In the genomic region with DNA sequence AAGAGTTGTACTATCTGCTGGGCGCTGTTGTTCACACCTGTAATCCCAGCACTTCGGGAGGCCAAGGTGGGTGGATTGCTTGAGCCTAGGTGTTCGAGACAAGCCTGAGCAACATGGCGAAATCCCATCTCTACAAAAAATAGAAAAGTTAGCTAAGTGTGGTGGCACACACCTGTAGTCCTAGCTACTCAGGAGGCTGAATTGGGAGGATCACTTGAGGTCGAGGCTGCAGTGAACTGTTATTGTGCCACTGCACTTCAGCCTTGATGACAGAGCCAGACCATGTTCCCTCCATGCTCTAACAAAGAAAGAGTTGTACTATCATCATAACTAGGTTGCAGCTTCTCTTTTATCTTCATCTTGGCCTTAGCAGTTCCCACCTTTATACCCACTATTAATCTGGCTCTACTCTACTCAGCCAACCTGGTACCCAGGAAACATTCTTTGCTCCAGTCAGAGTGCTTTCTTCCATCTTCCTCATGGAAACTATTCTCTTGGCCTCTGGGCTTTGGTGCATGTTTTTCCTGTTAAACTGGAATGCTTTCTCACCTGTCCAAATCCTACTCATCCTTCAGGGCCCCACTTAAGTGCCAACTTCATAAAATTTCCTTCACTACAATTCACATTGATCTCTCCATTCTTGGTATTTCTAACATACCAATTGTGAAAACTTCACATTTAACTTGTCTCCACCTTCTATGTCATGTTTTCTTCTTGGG, we compare ENCODE assay signal across 41 cellular contexts. TPM values are rescaled to one million over a fixed set of nuclear protein-coding genes. Genes with fewer than 3 reads are reported as not detected.
"Had no signal": no experiment of that assay in that cellular context is flagged by ENCODE, and none has a peak within 500 bp of the region (broad histone marks: within the 10 kb centered on the region; RNA-seq: fewer than 3 reads in every experiment).

No MANE protein-coding gene starts in this region.

- H3K4me3 Mint-ChIP-seq: activated B cell treated with CpG ODN at 0.5 μM for 24 hours; activated CD8-positive, alpha-beta memory T cell treated with anti-CD3 and anti-CD28 coated beads, Interleukin-2, amount 10 ng/mL, durations not matched to agents 7 days and 5 days; activated CD8-positive, alpha-beta T cell treated with anti-CD3 and anti-CD28 coated beads, Interleukin-2, amount 10 ng/mL, durations not matched to agents 7 days and 5 days; activated naive CD4-positive, alpha-beta T cell treated with anti-CD3 and anti-CD28 coated beads, Interleukin-2, amount 10 ng/mL, durations not matched to agents 7 days and 5 days; activated naive CD8-positive, alpha-beta T cell treated with anti-CD3 and anti-CD28 coated beads, Interleukin-2, amount 10 ng/mL, durations not matched to agents 7 days and 5 days; activated T-cell treated with anti-CD3 and anti-CD28 coated beads, Interleukin-2, amount 50 U/mL, for 24 hours; activated T-cell treated with anti-CD3 and anti-CD28 coated beads, Interleukin-2, amount 50 U/mL, for 72 hours; central memory CD8-positive, alpha-beta T cell; dendritic cell treated with granulocyte-macrophage colony-stimulating factor and Interleukin-4, amounts not matched to agents 40 ng/mL and 50 ng/mL, for 4 days; effector memory CD8-positive, alpha-beta T cell; T-helper 17 cell; T-helper 2 cell treated with Interferon-gamma antibody and Interleukin-4, amounts not matched to agents 5 μg/mL and 100 μg/mL, for 36 hours had no signal

- DNase-seq: activated B cell treated with CpG ODN at 0.5 μM for 24 hours; activated CD4-positive, alpha-beta T cell treated with anti-CD3 and anti-CD28 coated beads for 48 hours; activated CD4-positive, alpha-beta T cell treated with anti-CD3 and anti-CD28 coated beads, Interleukin-2, amount 50 U/mL, for 1 hour; activated CD4-positive, alpha-beta T cell treated with anti-CD3 and anti-CD28 coated beads, Interleukin-2, amount 50 U/mL, for 48 hours; activated CD8-positive, alpha-beta memory T cell treated with anti-CD3 and anti-CD28 coated beads, Interleukin-2, amount 10 ng/mL, durations not matched to agents 7 days and 5 days; activated CD8-positive, alpha-beta memory T cell treated with anti-CD3 and anti-CD28 coated beads, Interleukin-2, amount 50 U/mL, for 4 hours; activated CD8-positive, alpha-beta T cell treated with anti-CD3 and anti-CD28 coated beads, Interleukin-2, amount 10 ng/mL, durations not matched to agents 7 days and 5 days; activated gamma-delta T cell; activated naive CD4-positive, alpha-beta T cell; activated naive CD4-positive, alpha-beta T cell treated with anti-CD3 and anti-CD28 coated beads, Interleukin-2, amount 10 ng/mL, durations not matched to agents 7 days and 5 days; activated naive CD8-positive, alpha-beta T cell treated with anti-CD3 and anti-CD28 coated beads, Interleukin-2, amount 10 ng/mL, durations not matched to agents 7 days and 5 days; activated T-cell treated with anti-CD3 and anti-CD28 coated beads for 4 hours; activated T-cell treated with anti-CD3 and anti-CD28 coated beads, Interleukin-2, amount 50 U/mL, for 24 hours; activated T-cell treated with anti-CD3 and anti-CD28 coated beads, Interleukin-2, amount 50 U/mL, for 72 hours; dorsolateral prefrontal cortex; effector CD4-positive, alpha-beta T cell; effector memory CD8-positive, alpha-beta T cell; esophagus squamous epithelium; foreskin melanocyte; heart right ventricle; T-helper 17 cell; T1000; WERI-Rb-1 had no signal

- H3K9me3 ChIP-seq: ascending aorta, breast epithelium, esophagus squamous epithelium, gastroesophageal sphincter, heart right ventricle had no signal

- H3K9me3 Mint-ChIP-seq: activated B cell treated with CpG ODN at 0.5 μM for 24 hours; activated naive CD4-positive, alpha-beta T cell treated with anti-CD3 and anti-CD28 coated beads, Interleukin-2, amount 10 ng/mL, durations not matched to agents 7 days and 5 days; activated T-cell treated with anti-CD3 and anti-CD28 coated beads, Interleukin-2, amount 50 U/mL, for 24 hours; activated T-cell treated with anti-CD3 and anti-CD28 coated beads, Interleukin-2, amount 50 U/mL, for 72 hours; central memory CD8-positive, alpha-beta T cell; dendritic cell treated with granulocyte-macrophage colony-stimulating factor and Interleukin-4, amounts not matched to agents 40 ng/mL and 50 ng/mL, for 4 days; effector memory CD8-positive, alpha-beta T cell; T-helper 2 cell treated with Interferon-gamma antibody and Interleukin-4, amounts not matched to agents 5 μg/mL and 100 μg/mL, for 36 hours had no signal

- H3K4me2 ChIP-seq: hepatocyte had no signal

- H3K36me3 ChIP-seq: ascending aorta, breast epithelium, esophagus squamous epithelium, gastroesophageal sphincter, heart right ventricle, WERI-Rb-1 had no signal

- H3K27ac Mint-ChIP-seq: activated B cell treated with CpG ODN at 0.5 μM for 24 hours; activated CD8-positive, alpha-beta memory T cell treated with anti-CD3 and anti-CD28 coated beads, Interleukin-2, amount 10 ng/mL, durations not matched to agents 7 days and 5 days; activated CD8-positive, alpha-beta T cell treated with anti-CD3 and anti-CD28 coated beads, Interleukin-2, amount 10 ng/mL, durations not matched to agents 7 days and 5 days; activated naive CD4-positive, alpha-beta T cell treated with anti-CD3 and anti-CD28 coated beads, Interleukin-2, amount 10 ng/mL, durations not matched to agents 7 days and 5 days; activated naive CD4-positive, alpha-beta T cell treated with anti-CD3 and anti-CD28 coated beads, Interleukin-2, amount 50 U/mL, for 72 hours; activated naive CD8-positive, alpha-beta T cell treated with anti-CD3 and anti-CD28 coated beads, Interleukin-2, amount 10 ng/mL, durations not matched to agents 7 days and 5 days; activated T-cell treated with anti-CD3 and anti-CD28 coated beads, Interleukin-2, amount 50 U/mL, for 24 hours; activated T-cell treated with anti-CD3 and anti-CD28 coated beads, Interleukin-2, amount 50 U/mL, for 72 hours; brain; dendritic cell treated with granulocyte-macrophage colony-stimulating factor and Interleukin-4, amounts not matched to agents 40 ng/mL and 50 ng/mL, for 4 days; effector memory CD8-positive, alpha-beta T cell; T-helper 17 cell; T-helper 2 cell treated with Interferon-gamma antibody and Interleukin-4, amounts not matched to agents 5 μg/mL and 100 μg/mL, for 36 hours had no signal

- H2AFZ ChIP-seq: hepatocyte had no signal

- H3K27me3 Mint-ChIP-seq: activated B cell treated with CpG ODN at 0.5 μM for 24 hours; activated naive CD4-positive, alpha-beta T cell treated with anti-CD3 and anti-CD28 coated beads, Interleukin-2, amount 10 ng/mL, durations not matched to agents 7 days and 5 days; central memory CD8-positive, alpha-beta T cell; T-helper 17 cell had no signal

- H3K27ac ChIP-seq: ascending aorta, breast epithelium, coronary artery, dorsolateral prefrontal cortex, epithelial cell of prostate, esophagus squamous epithelium, gastroesophageal sphincter, heart right ventricle, hepatocyte, WERI-Rb-1 had no signal

- ATAC-seq: activated CD4-positive, CD25-positive, alpha-beta regulatory T cell treated with anti-CD3 and anti-CD28 coated beads, Interleukin-2, amount 50 U/mL, for 24 hours; activated CD8-positive, alpha-beta memory T cell treated with anti-CD3 and anti-CD28 coated beads, Interleukin-2, amount 10 ng/mL, durations not matched to agents 7 days and 5 days; activated CD8-positive, alpha-beta T cell treated with anti-CD3 and anti-CD28 coated beads, Interleukin-2, amount 10 ng/mL, durations not matched to agents 7 days and 5 days; activated naive CD4-positive, alpha-beta T cell treated with anti-CD3 and anti-CD28 coated beads, Interleukin-2, amount 50 U/mL, for 72 hours; activated T-cell treated with anti-CD3 and anti-CD28 coated beads, Interleukin-2, amount 50 U/mL, for 72 hours; effector memory CD8-positive, alpha-beta T cell; gastroesophageal sphincter; heart right ventricle; T-helper 17 cell had no signal

- H3K4me1 ChIP-seq: breast epithelium had no signal

- H3K27me3 ChIP-seq: ascending aorta, breast epithelium, dorsolateral prefrontal cortex, esophagus squamous epithelium, gastroesophageal sphincter, heart right ventricle, hepatocyte had no signal

- H3K4me3 ChIP-seq: ascending aorta, breast epithelium, coronary artery, dorsolateral prefrontal cortex, esophagus squamous epithelium, gastroesophageal sphincter, heart right ventricle, hepatocyte had no signal

RNA-seq across cellular contexts. Expression of gene FABP2, which starts 18.2 kb away (rescaled TPM):
- total RNA-seq: activated B cell treated with CpG ODN at 0.5 μM for 24 hours; activated CD8-positive, alpha-beta memory T cell treated with anti-CD3 and anti-CD28 coated beads for 36 hours; activated CD8-positive, alpha-beta memory T cell treated with anti-CD3 and anti-CD28 coated beads, Interleukin-2, amount 10 ng/mL, durations not matched to agents 7 days and 5 days; activated CD8-positive, alpha-beta T cell treated with anti-CD3 and anti-CD28 coated beads, Interleukin-2, amount 10 ng/mL, durations not matched to agents 7 days and 5 days; activated naive CD4-positive, alpha-beta T cell treated with anti-CD3 and anti-CD28 coated beads, Interleukin-2, amount 50 U/mL, for 72 hours; activated T-cell treated with anti-CD3 and anti-CD28 coated beads, Interleukin-2, amount 50 U/mL, for 72 hours; ascending aorta; breast epithelium; cerebellum; dorsolateral prefrontal cortex; esophagus squamous epithelium; fibroblast of lung; fibroblast of villous mesenchyme; gastroesophageal sphincter; glomerular endothelial cell; T-helper 17 cell had no signal
- polyA plus RNA-seq: esophagus, fibroblast of lung had no signal
